In the genomic region with DNA sequence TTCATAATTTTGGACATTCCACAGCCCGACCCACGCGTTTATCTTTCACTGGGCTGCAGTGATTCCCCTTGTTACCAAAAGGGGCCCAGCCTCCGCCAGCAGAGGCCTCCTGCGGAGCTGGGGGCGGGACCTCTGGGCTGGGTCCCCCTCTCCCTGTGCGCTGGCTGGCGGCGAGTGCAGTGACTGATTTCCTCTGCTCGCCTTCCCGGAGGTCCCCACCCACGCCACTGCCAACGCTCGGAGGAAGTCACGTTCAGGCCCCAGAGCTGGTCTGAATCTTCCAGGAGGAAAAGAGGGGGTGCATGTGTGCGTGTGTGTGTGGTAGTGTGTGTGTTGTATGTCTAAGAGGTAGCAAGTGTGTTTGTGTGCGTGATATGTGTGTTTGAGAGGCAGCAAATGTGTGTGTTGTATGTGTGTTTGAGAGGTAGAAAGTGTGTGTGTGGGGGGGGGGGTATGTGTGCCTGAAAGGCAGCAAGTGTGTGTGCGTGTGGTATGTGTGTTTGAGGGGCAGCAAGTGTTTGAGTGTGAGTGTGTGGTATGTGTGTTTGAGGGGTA, we compare ENCODE assay signal across 8 cellular contexts. TPM values are rescaled to one million over a fixed set of nuclear protein-coding genes. Genes with fewer than 3 reads are reported as not detected.
DNase-seq lines count a peak whose midpoint lies in the region; ATAC-seq and TF ChIP-seq lines count a peak whose summit lies in the region.

No MANE protein-coding gene starts in this region.

- TF ChIP-seq CTCF in right atrium auricular region (IDR thresholded peaks at IDR 0.05), result no peak

- peaks cover 9% of the 10 kb centered on the region for H3K4me1 ChIP-seq in ACC112 (ENCODE audit: control insufficient read depth, insufficient read depth, low read length, unreplicated experiment)
- H3K4me1 ChIP-seq in right atrium auricular region, result peaks cover 0 to 18% of the 10 kb centered on the region in 2 donors

- peak overlapping the region; percentile 78 for H2AFZ ChIP-seq in ACC112 (ENCODE audit: low read length, unreplicated experiment)

- DNase-seq in NOMO-1 treated with DMSO at 0.1 percent for 48 hours (lab: John Stamatoyannopoulos, UW; ENCODE audit: unreplicated experiment) (peak; percentile 40), right atrium auricular region (ENCODE audit: low spot score) (peak; percentile 90), DMS53 treated with DMSO at 0.1 percent for 48 hours (lab: John Stamatoyannopoulos, UW; ENCODE audit: unreplicated experiment) (no peak)
- peak; percentile 12 to 61 (median 22) for DNase-seq in activated naive CD4-positive, alpha-beta T cell (lab: John Stamatoyannopoulos, UW)
- DNase-seq in stimulated activated CD4-positive, alpha-beta T cell treated with anti-CD3 and anti-CD28 coated beads, Interleukin-12 subunit alpha, Interleukin-12 subunit beta, amount 100 ng/mL, for 48 hours (ENCODE audit: low read depth in 2 of 3, low spot score in 1 of 3), result peak; percentile 64 to 68 (median 66)

- ATAC-seq in GM19455 (IDR thresholded peaks at IDR 0.05; ENCODE audit: unreplicated experiment) (no peak), GM18517 (IDR thresholded peaks at IDR 0.05; ENCODE audit: unreplicated experiment) (no peak)

- no peaks in the 10 kb centered on the region for H3K36me3 ChIP-seq in ACC112 (ENCODE audit: insufficient read depth, low read length)
- H3K36me3 ChIP-seq in right atrium auricular region, result no peaks in the 10 kb centered on the region

- H3K79me2 ChIP-seq in ACC112 (ENCODE audit: control insufficient read depth, insufficient read depth, low read length, unreplicated experiment), result no peaks in the 10 kb centered on the region

- H3K4me3 ChIP-seq in ACC112 (ENCODE audit: low read depth, low read length) (peak overlapping the region; percentile 73), right atrium auricular region (no peak overlapping the region)

- peaks cover 0 to 15% of the 10 kb centered on the region in 2 donors for H3K9me3 ChIP-seq in right atrium auricular region

- H3K27me3 ChIP-seq in ACC112 (ENCODE audit: insufficient read depth, low read length) (no peaks in the 10 kb centered on the region), right atrium auricular region (no peaks in the 10 kb centered on the region)

- peak overlapping the region; percentile 90 for H3K27ac ChIP-seq in ACC112 (ENCODE audit: low read depth, low read length)
- H3K27ac ChIP-seq in right atrium auricular region, result peak overlapping the region; percentile 91 to 98

RNA-seq across cellular contexts. Expression of a gene that starts 35.0 kb away (rescaled TPM):
- total RNA-seq in right atrium auricular region, result 100 to 1,000 TPM in 1 of 2 donors, 10 to 100 TPM in 1; 90.3 to 122 TPM
